In the genomic region with DNA sequence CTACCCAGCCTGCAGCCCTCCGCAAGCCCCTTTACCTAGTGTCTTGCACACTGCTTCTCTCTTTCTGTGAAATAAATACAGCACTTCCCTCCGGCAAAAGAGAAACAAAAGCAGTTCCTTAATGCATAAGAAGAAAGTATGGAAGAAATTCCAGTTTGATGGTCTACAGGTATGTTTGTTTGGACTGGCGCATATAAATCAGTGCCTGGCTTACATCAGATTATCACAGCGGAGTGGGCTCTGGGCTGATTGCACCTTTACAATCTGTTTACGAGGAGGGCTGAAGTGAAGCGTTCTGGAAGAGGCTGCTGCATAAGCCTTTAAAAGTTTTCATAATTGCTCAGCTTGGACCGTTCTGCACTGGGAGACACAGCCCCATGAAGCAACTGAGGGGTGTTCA, we compare ENCODE assay signal across 18 cellular contexts.
"Had no signal": no experiment of that assay in that cellular context is flagged by ENCODE, and none has a peak within 500 bp of the region (broad histone marks: within the 10 kb centered on the region; RNA-seq: fewer than 3 reads in every experiment).

No MANE protein-coding gene starts in this region.

- H3K27ac ChIP-seq: SK-N-MC had no signal

- H3K27me3 ChIP-seq: MG63, SJSA1 had no signal

- H3K36me3 ChIP-seq: MG63, SJSA1 had no signal

- H3K4me3 ChIP-seq: MG63, SJSA1, SK-N-MC had no signal

- DNase-seq: Karpas-422, KG1, MG63, NCI-H1092, NCI-H1436, NCI-H187, NCI-H2029, NCI-H2227 treated with DMSO at 0.1 percent for 48 hours, NCI-H446, NCI-H510A, NCI-H524 treated with DMSO at 0.1 percent for 48 hours, NCI-H69, NCI-H774, Right ventricle myocardium superior, RPMI8226, SIG-M5 had no signal
